Comparison of ENCODE assay signal across 6 cellular contexts in genomic region chr21:46137908-46138307, GRCh38. TPM values are rescaled to one million over a fixed set of nuclear protein-coding genes. Genes with fewer than 3 reads are reported as not detected.
"Had no signal": no experiment of that assay in that cellular context is flagged by ENCODE, and none has a peak within 500 bp of the region (broad histone marks: within the 10 kb centered on the region; RNA-seq: fewer than 3 reads in every experiment).

No MANE protein-coding gene starts in this region.

- H3K4me3 ChIP-seq: GM23338 had no signal

- H3K27ac Mint-ChIP-seq: GM23338, IgD-negative memory B cell had no signal

- H2AFZ ChIP-seq: GM23338 had no signal

- H3K36me3 Mint-ChIP-seq: IgD-negative memory B cell had no signal

- H3K4me3 Mint-ChIP-seq: GM23338, H9, IgD-negative memory B cell had no signal

- H3K4me2 ChIP-seq: GM23338 had no signal

- DNase-seq: H9, HCEC 1CT, KBM-7 had no signal

- H3K9me3 Mint-ChIP-seq: GM23338, H9, IgD-negative memory B cell had no signal

RNA-seq across cellular contexts. Expression of gene FTCD, which starts 17.5 kb away (rescaled TPM):
- polyA plus RNA-seq: IgD-negative memory B cell had no signal

RNA-seq across cellular contexts. Expression of gene COL6A2, which starts 40.0 kb away (rescaled TPM):
- total RNA-seq: HT-29 had no signal
